In genomic region chr13:26985285-26985878, GRCh38 we compare ENCODE assay signal across 8 cellular contexts.
DNase-seq lines count a peak whose midpoint lies in the region; ATAC-seq, FAIRE-seq and TF ChIP-seq lines count a peak whose summit lies in the region.

No MANE protein-coding gene starts in this region.

- H4K20me1 ChIP-seq in OCI-LY1 (ENCODE audit: insufficient read depth, low read length): no peaks in the 10 kb centered on the region

- POLR2A ChIA-PET in naive thymus-derived CD8-positive, alpha-beta T cell (lab: Charles Lee): interaction anchor here (1.3 to 1.5 kb wide), 2 partner anchors 374 to 376 kb away, joined by 3 to 9 read pairs; no protein-coding TSS in a partner anchor

- FAIRE-seq in HTR-8/SVneo (lab: Jason Lieb, UNC): no peak

- H2AFZ ChIP-seq in OCI-LY1 (ENCODE audit: low read length): no peak overlapping the region

- H3K9ac ChIP-seq in OCI-LY1 (ENCODE audit: low read length): no peak overlapping the region

- no peaks in the 10 kb centered on the region for H3K79me2 ChIP-seq in OCI-LY1 (ENCODE audit: insufficient read depth, low read length)

- no peak overlapping the region for H3K4me2 ChIP-seq in OCI-LY1 (ENCODE audit: low read length)

- no peak overlapping the region for H3K4me3 ChIP-seq in OCI-LY1 (ENCODE audit: low read depth, low read length, poor library complexity, severe bottlenecking)

- H3K36me3 Mint-ChIP-seq in naive thymus-derived CD8-positive, alpha-beta T cell: no peaks in the 10 kb centered on the region
- no peaks in the 10 kb centered on the region for H3K36me3 Mint-ChIP-seq in stimulated activated naive B cell treated with anti-CD40 and anti-IgM and Interleukin-4, amounts not matched to agents 10 μg/mL and 1 μg/mL and 100 μg/mL, for 72 hours

- no peaks in the 10 kb centered on the region for H3K27me3 ChIP-seq in OCI-LY1 (ENCODE audit: insufficient read depth, low read length)

- DNase-seq in AG09319 (ENCODE audit: extremely low read depth, low read depth) (peak; percentile 57), HTR-8/SVneo (ENCODE audit: insufficient read length, low spot score) (peak; percentile 57), erythroblast (lab: John Stamatoyannopoulos, UW) (peak; percentile 88 to 93)
- peak; percentile 72 for DNase-seq in activated CD8-positive, alpha-beta memory T cell treated with anti-CD3 and anti-CD28 coated beads, Interleukin-2, amount 50 U/mL, for 4 hours
- DNase-seq in naive thymus-derived CD8-positive, alpha-beta T cell: peak; percentile 20 to 84 (median 70)
- peak; percentile 60 for DNase-seq in stimulated activated naive B cell treated with anti-CD40 and anti-IgM and Interleukin-4, amounts not matched to agents 10 μg/mL and 1 μg/mL and 100 μg/mL, for 72 hours

- H3F3A ChIP-seq in OCI-LY1 (ENCODE audit: insufficient read depth, low read length): no peaks in the 10 kb centered on the region

- H3K9me3 Mint-ChIP-seq in naive thymus-derived CD8-positive, alpha-beta T cell: no peaks in the 10 kb centered on the region
- no peaks in the 10 kb centered on the region for H3K9me3 Mint-ChIP-seq in stimulated activated naive B cell treated with anti-CD40 and anti-IgM and Interleukin-4, amounts not matched to agents 10 μg/mL and 1 μg/mL and 100 μg/mL, for 72 hours

- peaks cover 11 to 15% (median 15%) of the 10 kb centered on the region in 5 donors for H3K27me3 Mint-ChIP-seq in naive thymus-derived CD8-positive, alpha-beta T cell
- H3K27me3 Mint-ChIP-seq in stimulated activated naive B cell treated with anti-CD40 and anti-IgM and Interleukin-4, amounts not matched to agents 10 μg/mL and 1 μg/mL and 100 μg/mL, for 72 hours: peaks cover 5% of the 10 kb centered on the region in 2 donors

- peaks cover 0 to 4% (median 0%) of the 10 kb centered on the region in 4 donors for H3K4me1 Mint-ChIP-seq in naive thymus-derived CD8-positive, alpha-beta T cell
- peaks cover 4 to 7% of the 10 kb centered on the region in 2 donors for H3K4me1 Mint-ChIP-seq in stimulated activated naive B cell treated with anti-CD40 and anti-IgM and Interleukin-4, amounts not matched to agents 10 μg/mL and 1 μg/mL and 100 μg/mL, for 72 hours

- no peak for TF ChIP-seq POLR2A in erythroblast (IDR thresholded peaks at IDR 0.05; ENCODE audit: low read length)

- no peaks in the 10 kb centered on the region for H3K36me3 ChIP-seq in OCI-LY1 (ENCODE audit: insufficient read depth, low read length)

- no peaks in the 10 kb centered on the region for H3K4me1 ChIP-seq in OCI-LY1 (ENCODE audit: insufficient read depth, low read length, severe bottlenecking)

- peak; percentile 76 for ATAC-seq in GM19023 (IDR thresholded peaks at IDR 0.05; ENCODE audit: unreplicated experiment)
- ATAC-seq in naive thymus-derived CD8-positive, alpha-beta T cell: peak; percentile 87 to 88
- ATAC-seq in stimulated activated naive B cell treated with anti-CD40 and anti-IgM and Interleukin-4, amounts not matched to agents 10 μg/mL and 1 μg/mL and 100 μg/mL, for 72 hours (replicated peaks): peak; percentile 89 to 93

- TF ChIP-seq CTCF in AG09319 (IDR thresholded peaks at IDR 0.05; ENCODE audit: low read depth, low read length) (peak; percentile 69), OCI-LY1 (IDR thresholded peaks at IDR 0.05; ENCODE audit: low read length) (peak; percentile 76)

- H3K9me3 ChIP-seq in OCI-LY1 (ENCODE audit: low read length): no peaks in the 10 kb centered on the region

- H3K27ac Mint-ChIP-seq in naive thymus-derived CD8-positive, alpha-beta T cell: peak overlapping the region in 2 of 10 donors; percentile 37 to 40
- H3K27ac Mint-ChIP-seq in stimulated activated naive B cell treated with anti-CD40 and anti-IgM and Interleukin-4, amounts not matched to agents 10 μg/mL and 1 μg/mL and 100 μg/mL, for 72 hours: no peak overlapping the region

- H3K27ac ChIP-seq in OCI-LY1 (ENCODE audit: low read depth, low read length, poor library complexity, severe bottlenecking): no peak overlapping the region

- no peak overlapping the region for H3K4me3 Mint-ChIP-seq in naive thymus-derived CD8-positive, alpha-beta T cell
- H3K4me3 Mint-ChIP-seq in stimulated activated naive B cell treated with anti-CD40 and anti-IgM and Interleukin-4, amounts not matched to agents 10 μg/mL and 1 μg/mL and 100 μg/mL, for 72 hours: no peak overlapping the region

- no peaks in the 10 kb centered on the region for H3K9me2 ChIP-seq in OCI-LY1 (ENCODE audit: low read depth, low read length)
